Comparison of ENCODE assay signal across 1 cellular context in the genomic region with DNA sequence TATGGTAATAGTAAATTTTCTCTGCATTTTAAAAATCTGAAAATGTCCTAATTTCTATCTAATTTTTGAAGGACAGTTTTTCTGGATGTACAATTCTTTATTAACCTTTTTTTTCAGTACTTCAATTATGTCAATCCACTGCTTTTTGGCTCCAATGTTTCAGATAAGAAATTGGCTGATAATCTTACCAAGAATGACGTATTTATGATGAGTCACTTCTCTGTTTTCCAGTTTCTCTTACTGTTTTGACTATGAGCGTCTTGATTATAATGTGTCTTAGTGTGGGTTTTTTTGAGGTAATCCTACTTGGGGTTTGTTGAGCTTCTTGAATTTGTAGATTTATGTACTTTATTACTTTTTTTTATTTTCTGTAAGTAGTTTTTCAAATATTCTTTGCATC.
TF ChIP-seq lines count a peak whose summit lies in the region.

No MANE protein-coding gene starts in this region.

TF ChIP-seq in GM12878, 131 proteins besides CTCF, POLR2A, EP300 and RAD21 (continues in another document):
- TF ChIP-seq CEBPZ (IDR thresholded peaks at IDR 0.05; ENCODE audit: low read depth, low read length) (no peak), EED (IDR thresholded peaks at IDR 0.05; ENCODE audit: low read depth) (no peak), ZNF687 (IDR thresholded peaks at IDR 0.05) (no peak), CREB1 (IDR thresholded peaks at IDR 0.05; ENCODE audit: low read depth) (peak; percentile 45; the same call in 1 of the 2 replicates), SREBF2 (IDR thresholded peaks at IDR 0.05; ENCODE audit: low read length) (no peak), FOS (IDR thresholded peaks at IDR 0.05; ENCODE audit: borderline replicate concordance, extremely low read depth, insufficient read length) (no peak), SIN3A (IDR thresholded peaks at IDR 0.05; ENCODE audit: low read depth, low read length) (no peak), NFYA (IDR thresholded peaks at IDR 0.05; ENCODE audit: borderline replicate concordance, low read depth, low read length) (no peak), GABPA (IDR thresholded peaks at IDR 0.05; ENCODE audit: low read depth) (no peak), NRF1 (conservative IDR thresholded peaks at IDR 0.05; ENCODE audit: low read depth, low read length) (no peak), ATF7 (IDR thresholded peaks at IDR 0.05; ENCODE audit: low read depth) (peak; percentile 59), EGR1 (IDR thresholded peaks at IDR 0.05; ENCODE audit: borderline replicate concordance in 1 of 2, low read depth in 2 of 2, low read length in 2 of 2) (no peak), ATF2 (IDR thresholded peaks at IDR 0.05; ENCODE audit: low read length) (peak; percentile 72), CREM (IDR thresholded peaks at IDR 0.05; ENCODE audit: low read depth) (peak; percentile 60; the same call in 1 of the 2 replicates), IKZF2 (IDR thresholded peaks at IDR 0.05) (peak in 1 of 2 experiments; percentile 20; a peak in 1 of 4 replicates), JUND (IDR thresholded peaks at IDR 0.05; ENCODE audit: low read depth, low read length) (no peak), POLR2AphosphoS5 (IDR thresholded peaks at IDR 0.05; ENCODE audit: low read length) (no peak), FOXK2 (IDR thresholded peaks at IDR 0.05) (no peak), CUX1 (IDR thresholded peaks at IDR 0.05; ENCODE audit: insufficient replicate concordance, low read depth, low read length) (no peak), YY1 (IDR thresholded peaks at IDR 0.05; ENCODE audit: low read depth, low read length) (no peak), HDAC6 (IDR thresholded peaks at IDR 0.05; ENCODE audit: unreplicated experiment) (no peak), MEF2A (IDR thresholded peaks at IDR 0.05; ENCODE audit: insufficient read depth, low read depth, low read length) (no peak), JUNB (IDR thresholded peaks at IDR 0.05) (peak; percentile 78), ASH2L (IDR thresholded peaks at IDR 0.05; ENCODE audit: borderline replicate concordance, low read depth) (no peak), NR2C1 (IDR thresholded peaks at IDR 0.05) (no peak)
- TF ChIP-seq, protein P1, sequence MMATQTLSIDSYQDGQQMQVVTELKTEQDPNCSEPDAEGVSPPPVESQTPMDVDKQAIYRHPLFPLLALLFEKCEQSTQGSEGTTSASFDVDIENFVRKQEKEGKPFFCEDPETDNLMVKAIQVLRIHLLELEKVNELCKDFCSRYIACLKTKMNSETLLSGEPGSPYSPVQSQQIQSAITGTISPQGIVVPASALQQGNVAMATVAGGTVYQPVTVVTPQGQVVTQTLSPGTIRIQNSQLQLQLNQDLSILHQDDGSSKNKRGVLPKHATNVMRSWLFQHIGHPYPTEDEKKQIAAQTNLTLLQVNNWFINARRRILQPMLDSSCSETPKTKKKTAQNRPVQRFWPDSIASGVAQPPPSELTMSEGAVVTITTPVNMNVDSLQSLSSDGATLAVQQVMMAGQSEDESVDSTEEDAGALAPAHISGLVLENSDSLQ (IDR thresholded peaks at IDR 0.05), result no peak
- TF ChIP-seq, protein P2, sequence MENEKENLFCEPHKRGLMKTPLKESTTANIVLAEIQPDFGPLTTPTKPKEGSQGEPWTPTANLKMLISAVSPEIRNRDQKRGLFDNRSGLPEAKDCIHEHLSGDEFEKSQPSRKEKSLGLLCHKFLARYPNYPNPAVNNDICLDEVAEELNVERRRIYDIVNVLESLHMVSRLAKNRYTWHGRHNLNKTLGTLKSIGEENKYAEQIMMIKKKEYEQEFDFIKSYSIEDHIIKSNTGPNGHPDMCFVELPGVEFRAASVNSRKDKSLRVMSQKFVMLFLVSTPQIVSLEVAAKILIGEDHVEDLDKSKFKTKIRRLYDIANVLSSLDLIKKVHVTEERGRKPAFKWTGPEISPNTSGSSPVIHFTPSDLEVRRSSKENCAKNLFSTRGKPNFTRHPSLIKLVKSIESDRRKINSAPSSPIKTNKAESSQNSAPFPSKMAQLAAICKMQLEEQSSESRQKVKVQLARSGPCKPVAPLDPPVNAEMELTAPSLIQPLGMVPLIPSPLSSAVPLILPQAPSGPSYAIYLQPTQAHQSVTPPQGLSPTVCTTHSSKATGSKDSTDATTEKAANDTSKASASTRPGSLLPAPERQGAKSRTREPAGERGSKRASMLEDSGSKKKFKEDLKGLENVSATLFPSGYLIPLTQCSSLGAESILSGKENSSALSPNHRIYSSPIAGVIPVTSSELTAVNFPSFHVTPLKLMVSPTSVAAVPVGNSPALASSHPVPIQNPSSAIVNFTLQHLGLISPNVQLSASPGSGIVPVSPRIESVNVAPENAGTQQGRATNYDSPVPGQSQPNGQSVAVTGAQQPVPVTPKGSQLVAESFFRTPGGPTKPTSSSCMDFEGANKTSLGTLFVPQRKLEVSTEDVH (IDR thresholded peaks at IDR 0.05; ENCODE audit: low read depth, partially characterized antibody), result no peak
- TF ChIP-seq, protein P3, sequence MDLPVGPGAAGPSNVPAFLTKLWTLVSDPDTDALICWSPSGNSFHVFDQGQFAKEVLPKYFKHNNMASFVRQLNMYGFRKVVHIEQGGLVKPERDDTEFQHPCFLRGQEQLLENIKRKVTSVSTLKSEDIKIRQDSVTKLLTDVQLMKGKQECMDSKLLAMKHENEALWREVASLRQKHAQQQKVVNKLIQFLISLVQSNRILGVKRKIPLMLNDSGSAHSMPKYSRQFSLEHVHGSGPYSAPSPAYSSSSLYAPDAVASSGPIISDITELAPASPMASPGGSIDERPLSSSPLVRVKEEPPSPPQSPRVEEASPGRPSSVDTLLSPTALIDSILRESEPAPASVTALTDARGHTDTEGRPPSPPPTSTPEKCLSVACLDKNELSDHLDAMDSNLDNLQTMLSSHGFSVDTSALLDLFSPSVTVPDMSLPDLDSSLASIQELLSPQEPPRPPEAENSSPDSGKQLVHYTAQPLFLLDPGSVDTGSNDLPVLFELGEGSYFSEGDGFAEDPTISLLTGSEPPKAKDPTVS (IDR thresholded peaks at IDR 0.05; ENCODE audit: low read depth, low read length), result no peak
- TF ChIP-seq, protein P4, sequence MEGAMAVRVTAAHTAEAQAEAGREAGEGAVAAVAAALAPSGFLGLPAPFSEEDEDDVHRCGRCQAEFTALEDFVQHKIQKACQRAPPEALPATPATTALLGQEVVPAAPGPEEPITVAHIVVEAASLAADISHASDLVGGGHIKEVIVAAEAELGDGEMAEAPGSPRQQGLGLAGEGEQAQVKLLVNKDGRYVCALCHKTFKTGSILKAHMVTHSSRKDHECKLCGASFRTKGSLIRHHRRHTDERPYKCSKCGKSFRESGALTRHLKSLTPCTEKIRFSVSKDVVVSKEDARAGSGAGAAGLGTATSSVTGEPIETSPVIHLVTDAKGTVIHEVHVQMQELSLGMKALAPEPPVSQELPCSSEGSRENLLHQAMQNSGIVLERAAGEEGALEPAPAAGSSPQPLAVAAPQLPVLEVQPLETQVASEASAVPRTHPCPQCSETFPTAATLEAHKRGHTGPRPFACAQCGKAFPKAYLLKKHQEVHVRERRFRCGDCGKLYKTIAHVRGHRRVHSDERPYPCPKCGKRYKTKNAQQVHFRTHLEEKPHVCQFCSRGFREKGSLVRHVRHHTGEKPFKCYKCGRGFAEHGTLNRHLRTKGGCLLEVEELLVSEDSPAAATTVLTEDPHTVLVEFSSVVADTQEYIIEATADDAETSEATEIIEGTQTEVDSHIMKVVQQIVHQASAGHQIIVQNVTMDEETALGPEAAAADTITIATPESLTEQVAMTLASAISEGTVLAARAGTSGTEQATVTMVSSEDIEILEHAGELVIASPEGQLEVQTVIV (IDR thresholded peaks at IDR 0.05; ENCODE audit: borderline replicate concordance, partially characterized antibody), result no peak
